ENCODE assay signal across 1 cellular context in genomic region chr6:26556263-26557070, GRCh38.
TF ChIP-seq lines count a peak whose summit lies in the region.

No MANE protein-coding gene starts in this region.

TF ChIP-seq in HEK293, 187 proteins besides CTCF, POLR2A, EP300 and RAD21 (continued from another document and continues in another):
- TF ChIP-seq, protein P1, sequence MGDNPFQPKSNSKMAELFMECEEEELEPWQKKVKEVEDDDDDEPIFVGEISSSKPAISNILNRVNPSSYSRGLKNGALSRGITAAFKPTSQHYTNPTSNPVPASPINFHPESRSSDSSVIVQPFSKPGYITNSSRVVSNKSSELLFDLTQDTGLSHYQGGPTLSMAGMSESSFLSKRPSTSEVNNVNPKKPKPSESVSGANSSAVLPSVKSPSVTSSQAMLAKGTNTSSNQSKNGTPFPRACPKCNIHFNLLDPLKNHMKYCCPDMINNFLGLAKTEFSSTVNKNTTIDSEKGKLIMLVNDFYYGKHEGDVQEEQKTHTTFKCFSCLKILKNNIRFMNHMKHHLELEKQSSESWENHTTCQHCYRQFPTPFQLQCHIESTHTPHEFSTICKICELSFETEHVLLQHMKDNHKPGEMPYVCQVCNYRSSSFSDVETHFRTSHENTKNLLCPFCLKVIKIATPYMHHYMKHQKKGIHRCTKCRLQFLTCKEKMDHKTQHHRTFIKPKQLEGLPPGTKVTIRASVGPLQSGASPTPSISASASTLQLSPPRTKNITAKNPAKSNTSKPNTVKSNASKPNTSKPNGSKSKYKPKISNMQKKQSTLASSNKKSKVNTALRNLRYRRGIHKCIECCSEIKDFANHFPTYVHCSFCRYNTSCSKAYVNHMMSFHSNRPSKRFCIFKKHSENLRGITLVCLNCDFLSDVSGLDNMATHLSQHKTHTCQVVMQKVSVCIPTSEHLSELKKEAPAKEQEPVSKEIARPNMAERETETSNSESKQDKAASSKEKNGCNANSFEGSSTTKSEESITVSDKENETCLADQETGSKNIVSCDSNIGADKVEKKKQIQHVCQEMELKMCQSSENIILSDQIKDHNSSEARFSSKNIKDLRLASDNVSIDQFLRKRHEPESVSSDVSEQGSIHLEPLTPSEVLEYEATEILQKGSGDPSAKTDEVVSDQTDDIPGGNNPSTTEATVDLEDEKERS (tag by site-specific recombination; IDR thresholded peaks at IDR 0.05) = no peak
- no peak for TF ChIP-seq ZSCAN16 (tag by site-specific recombination; IDR thresholded peaks at IDR 0.05)
- no peak for TF ChIP-seq ZNF221 (tag by site-specific recombination; IDR thresholded peaks at IDR 0.05; ENCODE audit: borderline replicate concordance)
- TF ChIP-seq, protein P2, sequence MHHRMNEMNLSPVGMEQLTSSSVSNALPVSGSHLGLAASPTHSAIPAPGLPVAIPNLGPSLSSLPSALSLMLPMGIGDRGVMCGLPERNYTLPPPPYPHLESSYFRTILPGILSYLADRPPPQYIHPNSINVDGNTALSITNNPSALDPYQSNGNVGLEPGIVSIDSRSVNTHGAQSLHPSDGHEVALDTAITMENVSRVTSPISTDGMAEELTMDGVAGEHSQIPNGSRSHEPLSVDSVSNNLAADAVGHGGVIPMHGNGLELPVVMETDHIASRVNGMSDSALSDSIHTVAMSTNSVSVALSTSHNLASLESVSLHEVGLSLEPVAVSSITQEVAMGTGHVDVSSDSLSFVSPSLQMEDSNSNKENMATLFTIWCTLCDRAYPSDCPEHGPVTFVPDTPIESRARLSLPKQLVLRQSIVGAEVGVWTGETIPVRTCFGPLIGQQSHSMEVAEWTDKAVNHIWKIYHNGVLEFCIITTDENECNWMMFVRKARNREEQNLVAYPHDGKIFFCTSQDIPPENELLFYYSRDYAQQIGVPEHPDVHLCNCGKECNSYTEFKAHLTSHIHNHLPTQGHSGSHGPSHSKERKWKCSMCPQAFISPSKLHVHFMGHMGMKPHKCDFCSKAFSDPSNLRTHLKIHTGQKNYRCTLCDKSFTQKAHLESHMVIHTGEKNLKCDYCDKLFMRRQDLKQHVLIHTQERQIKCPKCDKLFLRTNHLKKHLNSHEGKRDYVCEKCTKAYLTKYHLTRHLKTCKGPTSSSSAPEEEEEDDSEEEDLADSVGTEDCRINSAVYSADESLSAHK (tag by site-specific recombination; IDR thresholded peaks at IDR 0.05) = no peak
- no peak for TF ChIP-seq KLF1 (tag by site-specific recombination; IDR thresholded peaks at IDR 0.05)
- TF ChIP-seq ZNF391 (tag by site-specific recombination; IDR thresholded peaks at IDR 0.05; ENCODE audit: borderline replicate concordance, low read depth) = peak; percentile 90; the same call in 1 of the 2 replicates
- TF ChIP-seq ZNF248 (tag by site-specific recombination; IDR thresholded peaks at IDR 0.05) = no peak
- no peak for TF ChIP-seq ZNF529 (tag by site-specific recombination; IDR thresholded peaks at IDR 0.05; ENCODE audit: insufficient replicate concordance)
- TF ChIP-seq ZNF146 (tag by site-specific recombination; IDR thresholded peaks at IDR 0.05) = no peak
- TF ChIP-seq ZNF10 (tag by site-specific recombination; IDR thresholded peaks at IDR 0.05) = no peak
- no peak for TF ChIP-seq ZNF274 (IDR thresholded peaks at IDR 0.05; ENCODE audit: low read length)
- TF ChIP-seq ZNF274 (tag by site-specific recombination; IDR thresholded peaks at IDR 0.05; ENCODE audit: borderline replicate concordance) = no peak
- TF ChIP-seq ZNF549 (tag by site-specific recombination; IDR thresholded peaks at IDR 0.05) = no peak
- TF ChIP-seq, protein P3, sequence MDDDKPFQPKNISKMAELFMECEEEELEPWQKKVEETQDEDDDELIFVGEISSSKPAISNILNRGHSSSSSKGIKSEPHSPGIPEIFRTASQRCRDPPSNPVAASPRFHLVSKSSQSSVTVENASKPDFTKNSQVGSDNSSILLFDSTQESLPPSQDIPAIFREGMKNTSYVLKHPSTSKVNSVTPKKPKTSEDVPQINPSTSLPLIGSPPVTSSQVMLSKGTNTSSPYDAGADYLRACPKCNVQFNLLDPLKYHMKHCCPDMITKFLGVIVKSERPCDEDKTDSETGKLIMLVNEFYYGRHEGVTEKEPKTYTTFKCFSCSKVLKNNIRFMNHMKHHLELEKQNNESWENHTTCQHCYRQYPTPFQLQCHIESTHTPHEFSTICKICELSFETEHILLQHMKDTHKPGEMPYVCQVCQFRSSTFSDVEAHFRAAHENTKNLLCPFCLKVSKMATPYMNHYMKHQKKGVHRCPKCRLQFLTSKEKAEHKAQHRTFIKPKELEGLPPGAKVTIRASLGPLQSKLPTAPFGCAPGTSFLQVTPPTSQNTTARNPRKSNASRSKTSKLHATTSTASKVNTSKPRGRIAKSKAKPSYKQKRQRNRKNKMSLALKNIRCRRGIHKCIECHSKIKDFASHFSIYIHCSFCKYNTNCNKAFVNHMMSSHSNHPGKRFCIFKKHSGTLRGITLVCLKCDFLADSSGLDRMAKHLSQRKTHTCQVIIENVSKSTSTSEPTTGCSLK (tag by site-specific recombination; IDR thresholded peaks at IDR 0.05) = no peak
- no peak for TF ChIP-seq ZBTB10 (tag by site-specific recombination; IDR thresholded peaks at IDR 0.05)
- TF ChIP-seq ZNF266 (tag by site-specific recombination; IDR thresholded peaks at IDR 0.05; ENCODE audit: low read depth) = no peak
- TF ChIP-seq ZBTB11 (tag by site-specific recombination; conservative IDR thresholded peaks at IDR 0.05; ENCODE audit: low read depth) = no peak
- peak; percentile 95 for TF ChIP-seq ZFP37 (tag by site-specific recombination; IDR thresholded peaks at IDR 0.05)
- no peak for TF ChIP-seq ZNF571 (tag by site-specific recombination; IDR thresholded peaks at IDR 0.05)
- no peak for TF ChIP-seq ZNF530 (tag by site-specific recombination; IDR thresholded peaks at IDR 0.05; ENCODE audit: low read depth)
- TF ChIP-seq ZNF791 (tag by site-specific recombination; IDR thresholded peaks at IDR 0.05) = no peak
- no peak for TF ChIP-seq ZNF157 (tag by site-specific recombination; IDR thresholded peaks at IDR 0.05)
- 0 out of 2 replicates have a peak, but pooled peaks have one; percentile 54 for TF ChIP-seq TSHZ1 (tag by site-specific recombination; IDR thresholded peaks at IDR 0.05; ENCODE audit: borderline replicate concordance)
- peak; percentile 67 for TF ChIP-seq KLF8 (tag by site-specific recombination; IDR thresholded peaks at IDR 0.05)
- peak; percentile 91 for TF ChIP-seq ZNF561 (tag by site-specific recombination; IDR thresholded peaks at IDR 0.05; ENCODE audit: borderline replicate concordance)
- peak; percentile 41; the same call in 1 of the 2 replicates for TF ChIP-seq FEZF1 (tag by site-specific recombination; IDR thresholded peaks at IDR 0.05)
- TF ChIP-seq, protein P4, sequence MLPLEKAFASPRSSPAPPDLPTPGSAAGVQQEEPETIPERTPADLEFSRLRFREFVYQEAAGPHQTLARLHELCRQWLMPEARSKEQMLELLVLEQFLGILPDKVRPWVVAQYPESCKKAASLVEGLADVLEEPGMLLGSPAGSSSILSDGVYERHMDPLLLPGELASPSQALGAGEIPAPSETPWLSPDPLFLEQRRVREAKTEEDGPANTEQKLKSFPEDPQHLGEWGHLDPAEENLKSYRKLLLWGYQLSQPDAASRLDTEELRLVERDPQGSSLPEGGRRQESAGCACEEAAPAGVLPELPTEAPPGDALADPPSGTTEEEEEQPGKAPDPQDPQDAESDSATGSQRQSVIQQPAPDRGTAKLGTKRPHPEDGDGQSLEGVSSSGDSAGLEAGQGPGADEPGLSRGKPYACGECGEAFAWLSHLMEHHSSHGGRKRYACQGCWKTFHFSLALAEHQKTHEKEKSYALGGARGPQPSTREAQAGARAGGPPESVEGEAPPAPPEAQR (tag by site-specific recombination; IDR thresholded peaks at IDR 0.05) = no peak; the same call in 1 of the 2 replicates
- TF ChIP-seq, protein P5, sequence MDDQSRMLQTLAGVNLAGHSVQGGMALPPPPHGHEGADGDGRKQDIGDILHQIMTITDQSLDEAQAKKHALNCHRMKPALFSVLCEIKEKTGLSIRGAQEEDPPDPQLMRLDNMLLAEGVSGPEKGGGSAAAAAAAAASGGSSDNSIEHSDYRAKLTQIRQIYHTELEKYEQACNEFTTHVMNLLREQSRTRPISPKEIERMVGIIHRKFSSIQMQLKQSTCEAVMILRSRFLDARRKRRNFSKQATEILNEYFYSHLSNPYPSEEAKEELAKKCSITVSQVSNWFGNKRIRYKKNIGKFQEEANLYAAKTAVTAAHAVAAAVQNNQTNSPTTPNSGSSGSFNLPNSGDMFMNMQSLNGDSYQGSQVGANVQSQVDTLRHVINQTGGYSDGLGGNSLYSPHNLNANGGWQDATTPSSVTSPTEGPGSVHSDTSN (CRISPR knock-in tag; IDR thresholded peaks at IDR 0.05) = no peak
- TF ChIP-seq ZNF16 (tag by site-specific recombination; IDR thresholded peaks at IDR 0.05; ENCODE audit: low read depth) = no peak
- peak; percentile 87 for TF ChIP-seq ZNF394 (tag by site-specific recombination; IDR thresholded peaks at IDR 0.05; ENCODE audit: borderline replicate concordance)
- TF ChIP-seq, protein P6, sequence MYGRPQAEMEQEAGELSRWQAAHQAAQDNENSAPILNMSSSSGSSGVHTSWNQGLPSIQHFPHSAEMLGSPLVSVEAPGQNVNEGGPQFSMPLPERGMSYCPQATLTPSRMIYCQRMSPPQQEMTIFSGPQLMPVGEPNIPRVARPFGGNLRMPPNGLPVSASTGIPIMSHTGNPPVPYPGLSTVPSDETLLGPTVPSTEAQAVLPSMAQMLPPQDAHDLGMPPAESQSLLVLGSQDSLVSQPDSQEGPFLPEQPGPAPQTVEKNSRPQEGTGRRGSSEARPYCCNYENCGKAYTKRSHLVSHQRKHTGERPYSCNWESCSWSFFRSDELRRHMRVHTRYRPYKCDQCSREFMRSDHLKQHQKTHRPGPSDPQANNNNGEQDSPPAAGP (tag by site-specific recombination; IDR thresholded peaks at IDR 0.05) = 0 out of 2 replicates have a peak, but pooled peaks have one; percentile 19
- TF ChIP-seq ZNF433 (tag by site-specific recombination; IDR thresholded peaks at IDR 0.05; ENCODE audit: low read depth) = no peak
- no peak for TF ChIP-seq SP2 (tag by site-specific recombination; IDR thresholded peaks at IDR 0.05)
